In genomic region chr4:119785963-119786362, GRCh38 we compare ENCODE assay signal across 8 cellular contexts.
DNase-seq lines count a peak whose midpoint lies in the region; ATAC-seq, FAIRE-seq and TF ChIP-seq lines count a peak whose summit lies in the region.

No MANE protein-coding gene starts in this region.

- H3K36me3 ChIP-seq in brain microvascular endothelial cell (replicated peaks) (no peaks in the 10 kb centered on the region), HepG2 (replicated peaks in 1 of 2; ENCODE audit: control insufficient read depth in 1 of 2, insufficient read depth in 2 of 2, low read length in 2 of 2) (no peaks in the 10 kb centered on the region)

- no peak for FAIRE-seq in HepG2 (lab: Jason Lieb, UNC)

- no peak for TF ChIP-seq POLR2A in HepG2 (IDR thresholded peaks at IDR 0.05; ENCODE audit: insufficient read depth in 1 of 2, low read depth in 2 of 2, low read length in 2 of 2)

- no peak overlapping the region for H3K9ac ChIP-seq in HepG2 (ENCODE audit: insufficient read depth, low read depth, low read length)

- H3K27ac ChIP-seq in brain microvascular endothelial cell (no peak overlapping the region), HepG2 (ENCODE audit: extremely low read length, insufficient read depth, low read length) (no peak overlapping the region)

- no peak for DNase-seq in AG09319 (ENCODE audit: extremely low read depth, low read depth)
- peak; percentile 13 for DNase-seq in HPDE6-E6E7 (ENCODE audit: extremely low spot score)
- DNase-seq in brain microvascular endothelial cell: peak; percentile 8
- peak; percentile 3 for DNase-seq in HepG2 (ENCODE audit: low spot score)
- DNase-seq in HuH-7 (ENCODE audit: low spot score): no peak
- DNase-seq in NOMO-1 treated with DMSO at 0.1 percent for 48 hours (lab: John Stamatoyannopoulos, UW; ENCODE audit: unreplicated experiment): no peak

- POLR2A ChIA-PET in HepG2 (lab: Yijun Ruan, JAX): no interaction called here

- TF ChIP-seq EP300 in HepG2 (IDR thresholded peaks at IDR 0.05; ENCODE audit: low read depth in 2 of 2, low read length in 2 of 2) (no peak), HepG2 (CRISPR knock-in tag; IDR thresholded peaks at IDR 0.05; ENCODE audit: borderline replicate concordance) (no peak)

- ATAC-seq in HepG2: no peak
- ATAC-seq in HG02885 (IDR thresholded peaks at IDR 0.05; ENCODE audit: poor library complexity, unreplicated experiment): no peak
- no peak for ATAC-seq in HG03280 (IDR thresholded peaks at IDR 0.05; ENCODE audit: unreplicated experiment)

- H3K4me1 ChIP-seq in HepG2 (ENCODE audit: insufficient read depth, low read length): no peaks in the 10 kb centered on the region

- TF ChIP-seq CTCF in AG09319 (IDR thresholded peaks at IDR 0.05; ENCODE audit: low read depth, low read length): peak; percentile 25
- TF ChIP-seq CTCF in brain microvascular endothelial cell (IDR thresholded peaks at IDR 0.05; ENCODE audit: low read depth, low read length, missing control alignments): peak; percentile 45
- TF ChIP-seq CTCF in HepG2 (CRISPR knock-in tag; IDR thresholded peaks at IDR 0.05): peak; percentile 38; the same call in 1 of the 2 replicates

- in situ Hi-C loops in brain microvascular endothelial cell (cut with HindIII; ENCODE audit: low pct_ligation_motif_present, low sequenced_read_pairs): no loop called here
- in situ Hi-C loops in HepG2 (cut with HindIII; ENCODE audit: extremely low pct_ligation_motif_present, low pct_unique_long_range_greater_than_20kb): loop anchor here (10.0 kb wide), 1 partner anchor 151 kb away; no protein-coding TSS in a partner anchor

- H3K79me2 ChIP-seq in HepG2 (ENCODE audit: insufficient read depth, low read length): no peaks in the 10 kb centered on the region

- H3K4me3 ChIP-seq in brain microvascular endothelial cell (ENCODE audit: low read depth, low read length) (no peak overlapping the region), HepG2 (replicated peaks in 1 of 3; ENCODE audit: insufficient read depth in 1 of 3, low read depth in 2 of 3, low read length in 3 of 3) (no peak overlapping the region)

- H4K20me1 ChIP-seq in HepG2 (ENCODE audit: insufficient read depth, low read length): no peaks in the 10 kb centered on the region

- intact Hi-C loops in HepG2 (cut with micrococcal nuclease; ENCODE audit: unreplicated experiment): loop anchor here (1.0 to 5.0 kb wide), 3 partner anchors 139 to 229 kb away; no protein-coding TSS in a partner anchor

- TF ChIP-seq RAD21 in HepG2 (CRISPR knock-in tag; IDR thresholded peaks at IDR 0.05): no peak

- no peak overlapping the region for H2AFZ ChIP-seq in HepG2 (ENCODE audit: low read length)

- CTCF ChIA-PET in HepG2 (lab: Yijun Ruan, JAX; ENCODE audit: low intra/inter-chr PET ratio, low total read pairs): interaction anchor here (0.8 kb wide), 1 partner anchor 157 kb away, joined by 3 read pairs; no protein-coding TSS in a partner anchor

- BruUV-seq in HepG2 (replicated peaks; lab: Mats Ljungman, UMichigan): no TSS peak

- H3K9me3 ChIP-seq in HepG2 (ENCODE audit: low read length): peaks cover 6% of the 10 kb centered on the region; the same call in 1 of the 2 replicates

- H3K27me3 ChIP-seq in brain microvascular endothelial cell (replicated peaks) (no peaks in the 10 kb centered on the region), HepG2 (ENCODE audit: control insufficient read depth in 1 of 2, insufficient read depth in 2 of 2, low read length in 2 of 2) (no peaks in the 10 kb centered on the region)

- no peak overlapping the region for H3K4me2 ChIP-seq in HepG2 (ENCODE audit: low read depth, low read length)

TF ChIP-seq in HepG2, 621 proteins besides CTCF, POLR2A, EP300 and RAD21:
- peak; percentile 62 for TF ChIP-seq STAG1 (CRISPR knock-in tag; IDR thresholded peaks at IDR 0.05)
- TF ChIP-seq ZBTB49 (CRISPR knock-in tag; IDR thresholded peaks at IDR 0.05; ENCODE audit: borderline replicate concordance): no peak
- TF ChIP-seq AGO1 (IDR thresholded peaks at IDR 0.05; ENCODE audit: low read depth, low read length, poor library complexity, severe bottlenecking): no peak
- no peak for TF ChIP-seq GLI4 (CRISPR knock-in tag; IDR thresholded peaks at IDR 0.05; ENCODE audit: borderline replicate concordance)
- no peak for TF ChIP-seq DNMT1 (CRISPR knock-in tag; IDR thresholded peaks at IDR 0.05)
- no peak for TF ChIP-seq PRDM4 (CRISPR knock-in tag; IDR thresholded peaks at IDR 0.05; ENCODE audit: borderline replicate concordance)
- TF ChIP-seq FOXP1 (IDR thresholded peaks at IDR 0.05): no peak
- TF ChIP-seq FOXP1 (CRISPR knock-in tag; IDR thresholded peaks at IDR 0.05): no peak
- TF ChIP-seq ZFP1 (CRISPR knock-in tag; IDR thresholded peaks at IDR 0.05): no peak
- TF ChIP-seq SRSF9 (IDR thresholded peaks at IDR 0.05; ENCODE audit: borderline replicate concordance, insufficient read depth, low read depth, low read length, poor library complexity, severe bottlenecking): no peak
- no peak for TF ChIP-seq ZSCAN20 (CRISPR knock-in tag; IDR thresholded peaks at IDR 0.05; ENCODE audit: borderline replicate concordance)
- no peak for TF ChIP-seq FOXJ3 (CRISPR knock-in tag; IDR thresholded peaks at IDR 0.05; ENCODE audit: borderline replicate concordance)
- TF ChIP-seq ZSCAN12 (CRISPR knock-in tag; IDR thresholded peaks at IDR 0.05): no peak
- peak; percentile 84 for TF ChIP-seq CREB1 (IDR thresholded peaks at IDR 0.05)
- no peak for TF ChIP-seq CREB1 (CRISPR knock-in tag; IDR thresholded peaks at IDR 0.05)
- no peak for TF ChIP-seq ZNF768 (CRISPR knock-in tag; IDR thresholded peaks at IDR 0.05)
- TF ChIP-seq ASH2L (IDR thresholded peaks at IDR 0.05; ENCODE audit: insufficient read length, low read depth, low read length): no peak
- TF ChIP-seq SMC3 (IDR thresholded peaks at IDR 0.05; ENCODE audit: low read length): 0 out of 2 replicates have a peak, but pooled peaks have one; percentile 32
- no peak for TF ChIP-seq ZNF251 (CRISPR knock-in tag; IDR thresholded peaks at IDR 0.05)

Comparison
In these comparisons a context has a peak if more than half of its experiments do, and no peak if none do; other contexts are left out.
1. DNase-seq: peak in HPDE6-E6E7 (single experiment), brain microvascular endothelial cell (single experiment) and HepG2 (single experiment); none in AG09319 (single experiment), HuH-7 (single experiment) and NOMO-1 treated with DMSO at 0.1 percent for 48 hours (single experiment).
2. Peak in every context shown above with its lines, with median percentiles within 50 percentile points of each other: CTCF ChIP-seq.